ENCODE assay signal across 28 cellular contexts in genomic region chr3:190646996-190647395, GRCh38.
"Had no signal": no experiment of that assay in that cellular context is flagged by ENCODE, and none has a peak within 500 bp of the region (broad histone marks: within the 10 kb centered on the region; RNA-seq: fewer than 3 reads in every experiment).

No MANE protein-coding gene starts in this region.

- H3K9me3 ChIP-seq: breast epithelium, esophagus muscularis mucosa, heart left ventricle, lower lobe of right lung, psoas muscle, sigmoid colon, thyroid gland, upper lobe of right lung had no signal

- H3K36me3 Mint-ChIP-seq: neural progenitor cell had no signal

- H3K9ac ChIP-seq: neural progenitor cell, parathyroid adenoma had no signal

- DNase-seq: activated B cell treated with CpG ODN at 0.5 μM for 24 hours; activated CD4-positive, alpha-beta T cell treated with anti-CD3 and anti-CD28 coated beads, Interleukin-2, amount 50 U/mL, for 1 hour; activated CD8-positive, alpha-beta memory T cell treated with anti-CD3 and anti-CD28 coated beads, Interleukin-2, amount 10 ng/mL, durations not matched to agents 7 days and 5 days; activated CD8-positive, alpha-beta T cell treated with anti-CD3 and anti-CD28 coated beads, Interleukin-2, amount 10 ng/mL, durations not matched to agents 7 days and 5 days; activated naive CD4-positive, alpha-beta T cell; activated T-cell treated with anti-CD3 and anti-CD28 coated beads, Interleukin-2, amount 50 U/mL, for 48 hours; central memory CD4-positive, alpha-beta T cell; heart left ventricle; lower lobe of right lung; mesendoderm; natural killer cell; occipital lobe; psoas muscle; sigmoid colon; small intestine; stimulated activated CD4-positive, alpha-beta T cell treated with anti-CD3 and anti-CD28 coated beads, Interleukin-4, amount 100 ng/mL, for 24 hours; stimulated activated naive CD8-positive, alpha-beta T cell treated with anti-CD3 and anti-CD28 coated beads, Interleukin-15, amount 100 ng/mL, for 72 hours; substantia nigra; thyroid gland; upper lobe of right lung had no signal

- H3K27me3 ChIP-seq: breast epithelium, esophagus muscularis mucosa, foreskin keratinocyte, heart left ventricle, neural progenitor cell, sigmoid colon, thyroid gland, upper lobe of right lung had no signal

- H3K36me3 ChIP-seq: breast epithelium, neural progenitor cell, sigmoid colon, thyroid gland had no signal

- H3K27me3 Mint-ChIP-seq: activated B cell treated with CpG ODN at 0.5 μM for 24 hours; activated CD8-positive, alpha-beta memory T cell treated with anti-CD3 and anti-CD28 coated beads, Interleukin-2, amount 10 ng/mL, durations not matched to agents 7 days and 5 days; stimulated activated memory B cell treated with anti-CD40 and anti-IgM and Interleukin-4, amounts not matched to agents 10 μg/mL and 1 μg/mL and 100 μg/mL, for 72 hours; stimulated activated naive CD8-positive, alpha-beta T cell treated with anti-CD3 and anti-CD28 coated beads, Interleukin-15, amount 100 ng/mL, for 72 hours had no signal

- H3K27ac ChIP-seq: breast epithelium, esophagus muscularis mucosa, foreskin keratinocyte, heart left ventricle, lower lobe of right lung, neural progenitor cell, parathyroid adenoma, psoas muscle, sigmoid colon, thyroid gland, upper lobe of right lung had no signal

- H3K4me3 ChIP-seq: breast epithelium, esophagus muscularis mucosa, heart left ventricle, lower lobe of right lung, neural progenitor cell, psoas muscle, sigmoid colon, thyroid gland, upper lobe of right lung had no signal

- H3K4me1 ChIP-seq: breast epithelium, esophagus muscularis mucosa, foreskin keratinocyte, lower lobe of right lung, neural progenitor cell, parathyroid adenoma, psoas muscle, sigmoid colon, thyroid gland, upper lobe of right lung had no signal

- H3K4me3 Mint-ChIP-seq: activated B cell treated with CpG ODN at 0.5 μM for 24 hours; activated CD8-positive, alpha-beta memory T cell treated with anti-CD3 and anti-CD28 coated beads, Interleukin-2, amount 10 ng/mL, durations not matched to agents 7 days and 5 days; activated CD8-positive, alpha-beta T cell treated with anti-CD3 and anti-CD28 coated beads, Interleukin-2, amount 10 ng/mL, durations not matched to agents 7 days and 5 days; natural killer cell; neural progenitor cell; stimulated activated memory B cell treated with anti-CD40 and anti-IgM and Interleukin-4, amounts not matched to agents 10 μg/mL and 1 μg/mL and 100 μg/mL, for 72 hours; stimulated activated naive CD8-positive, alpha-beta T cell treated with anti-CD3 and anti-CD28 coated beads, Interleukin-15, amount 100 ng/mL, for 72 hours had no signal

- H3K27ac Mint-ChIP-seq: activated B cell treated with CpG ODN at 0.5 μM for 24 hours; activated CD8-positive, alpha-beta memory T cell treated with anti-CD3 and anti-CD28 coated beads, Interleukin-2, amount 10 ng/mL, durations not matched to agents 7 days and 5 days; activated CD8-positive, alpha-beta T cell treated with anti-CD3 and anti-CD28 coated beads, Interleukin-2, amount 10 ng/mL, durations not matched to agents 7 days and 5 days; activated naive CD4-positive, alpha-beta T cell treated with anti-CD3 and anti-CD28 coated beads, Interleukin-2, amount 50 U/mL, for 72 hours; activated T-helper 2 cell treated with anti-CD3 and anti-CD28 coated beads, Interferon-gamma antibody, Interleukin-2, Interleukin-4, amounts not matched to agents 10 μg/mL and 5 μg/mL and 100 μg/mL, durations not matched to agents 14 hours and 24 hours and 36 hours; natural killer cell; neural progenitor cell; stimulated activated memory B cell treated with anti-CD40 and anti-IgM and Interleukin-4, amounts not matched to agents 10 μg/mL and 1 μg/mL and 100 μg/mL, for 72 hours; stimulated activated naive CD8-positive, alpha-beta T cell treated with anti-CD3 and anti-CD28 coated beads, Interleukin-15, amount 100 ng/mL, for 72 hours had no signal

- H3K9me3 Mint-ChIP-seq: activated B cell treated with CpG ODN at 0.5 μM for 24 hours; activated naive CD4-positive, alpha-beta T cell treated with anti-CD3 and anti-CD28 coated beads, Interleukin-2, amount 50 U/mL, for 72 hours; activated T-helper 2 cell treated with anti-CD3 and anti-CD28 coated beads, Interferon-gamma antibody, Interleukin-2, Interleukin-4, amounts not matched to agents 10 μg/mL and 5 μg/mL and 100 μg/mL, durations not matched to agents 14 hours and 24 hours and 36 hours; natural killer cell; neural progenitor cell; stimulated activated memory B cell treated with anti-CD40 and anti-IgM and Interleukin-4, amounts not matched to agents 10 μg/mL and 1 μg/mL and 100 μg/mL, for 72 hours; stimulated activated naive CD8-positive, alpha-beta T cell treated with anti-CD3 and anti-CD28 coated beads, Interleukin-15, amount 100 ng/mL, for 72 hours had no signal

- H3K4me1 Mint-ChIP-seq: activated B cell treated with CpG ODN at 0.5 μM for 24 hours; activated CD8-positive, alpha-beta memory T cell treated with anti-CD3 and anti-CD28 coated beads, Interleukin-2, amount 10 ng/mL, durations not matched to agents 7 days and 5 days; natural killer cell; neural progenitor cell; stimulated activated memory B cell treated with anti-CD40 and anti-IgM and Interleukin-4, amounts not matched to agents 10 μg/mL and 1 μg/mL and 100 μg/mL, for 72 hours; stimulated activated naive CD8-positive, alpha-beta T cell treated with anti-CD3 and anti-CD28 coated beads, Interleukin-15, amount 100 ng/mL, for 72 hours had no signal
